ENCODE assay signal across 22 cellular contexts in the genomic region with DNA sequence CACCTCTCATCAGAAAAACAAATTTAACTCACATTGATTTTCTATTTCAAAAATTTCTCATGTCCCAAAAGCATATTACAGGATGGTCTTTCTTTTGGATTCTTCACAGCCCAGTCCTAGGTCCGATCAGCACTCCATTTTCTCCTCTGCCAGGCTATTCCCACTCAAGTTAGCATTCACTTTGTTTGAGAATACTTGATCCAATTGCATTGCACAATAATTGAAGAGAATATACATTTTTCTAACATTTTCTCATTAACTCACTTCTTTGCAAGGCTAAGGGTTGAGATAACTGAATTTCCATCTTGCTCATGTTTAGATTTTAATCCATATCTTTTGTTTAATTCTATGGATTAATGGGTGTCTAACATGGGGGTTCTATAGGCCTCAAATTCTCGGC.
DNase-seq lines count a peak whose midpoint lies in the region; ATAC-seq, FAIRE-seq and TF ChIP-seq lines count a peak whose summit lies in the region.
"Had no signal": no experiment of that assay in that cellular context is flagged by ENCODE, and none has a peak within 500 bp of the region (broad histone marks: within the 10 kb centered on the region; RNA-seq: fewer than 3 reads in every experiment).

No MANE protein-coding gene starts in this region.

- TF ChIP-seq EP300 in HepG2 (IDR thresholded peaks at IDR 0.05; ENCODE audit: low read depth in 2 of 2, low read length in 2 of 2) (no peak), HepG2 (CRISPR knock-in tag; IDR thresholded peaks at IDR 0.05; ENCODE audit: borderline replicate concordance) (no peak)

- peaks cover 4% of the 10 kb centered on the region for H3K9me3 Mint-ChIP-seq in neural crest cell
- H3K9me3 Mint-ChIP-seq: CD4-positive, alpha-beta T cell; CD8-positive, alpha-beta T cell had no signal

- no peak overlapping the region for H3K9ac ChIP-seq in HepG2 (ENCODE audit: insufficient read depth, low read depth, low read length)
- H3K9ac ChIP-seq: BLaER1 treated with 17β-estradiol and CSF1 and Interleukin-3, amounts not matched to agents 10 nM and 100 nM had no signal

- no peaks in the 10 kb centered on the region for H3K27me3 ChIP-seq in HepG2 (ENCODE audit: control insufficient read depth in 1 of 2, insufficient read depth in 2 of 2, low read length in 2 of 2)
- H3K27me3 ChIP-seq in right lobe of liver: peaks cover 0 to 4% of the 10 kb centered on the region in 2 donors
- H3K27me3 ChIP-seq: BLaER1 treated with 17β-estradiol and CSF1 and Interleukin-3, amounts not matched to agents 10 nM and 100 nM had no signal

- in situ Hi-C loops in HepG2 (cut with HindIII; ENCODE audit: extremely low pct_ligation_motif_present, low pct_unique_long_range_greater_than_20kb): no loop called here

- H3K27ac Mint-ChIP-seq in neural crest cell (ENCODE audit: unreplicated experiment): peak overlapping the region; percentile 46
- H3K27ac Mint-ChIP-seq: B cell; CD4-positive, alpha-beta T cell; CD8-positive, alpha-beta T cell had no signal

- no peak overlapping the region for H3K4me3 Mint-ChIP-seq in neural crest cell
- H3K4me3 Mint-ChIP-seq: B cell; CD4-positive, alpha-beta T cell; CD8-positive, alpha-beta T cell had no signal

- ATAC-seq in HepG2: no peak
- ATAC-seq in right lobe of liver: no peak
- ATAC-seq in HG03095 (IDR thresholded peaks at IDR 0.05; ENCODE audit: unreplicated experiment): no peak
- ATAC-seq: A549; CD8-positive, alpha-beta T cell; GM12878 had no signal

- POLR2A ChIA-PET in HepG2 (lab: Yijun Ruan, JAX): no interaction called here

- H3K9me3 ChIP-seq in HepG2 (ENCODE audit: low read length) (no peaks in the 10 kb centered on the region), right lobe of liver (no peaks in the 10 kb centered on the region)
- H3K9me3 ChIP-seq: A549, Caco-2 had no signal

- no peak overlapping the region for H3K4me2 ChIP-seq in HepG2 (ENCODE audit: low read depth, low read length)
- H3K4me2 ChIP-seq: A549; BLaER1 treated with 17β-estradiol and CSF1 and Interleukin-3, amounts not matched to agents 10 nM and 100 nM had no signal

- intact Hi-C loops in HepG2 (cut with micrococcal nuclease; ENCODE audit: unreplicated experiment) (no loop called here), right lobe of liver (cut with DNase I) (no loop called here)

- H3K27ac ChIP-seq in HepG2 (ENCODE audit: extremely low read length, insufficient read depth, low read length): no peak overlapping the region
- H3K27ac ChIP-seq in right lobe of liver: no peak overlapping the region
- H3K27ac ChIP-seq: 22Rv1; A549; BLaER1 treated with 17β-estradiol and CSF1 and Interleukin-3, amounts not matched to agents 10 nM and 100 nM; C4-2B had no signal

- TF ChIP-seq RAD21 in HepG2 (CRISPR knock-in tag; IDR thresholded peaks at IDR 0.05): no peak

- H3K4me1 Mint-ChIP-seq in neural crest cell: peaks cover 4% of the 10 kb centered on the region
- H3K4me1 Mint-ChIP-seq: B cell had no signal

- no peaks in the 10 kb centered on the region for H4K20me1 ChIP-seq in HepG2 (ENCODE audit: insufficient read depth, low read length)
- H4K20me1 ChIP-seq: BLaER1 treated with 17β-estradiol and CSF1 and Interleukin-3, amounts not matched to agents 10 nM and 100 nM had no signal

- H3K79me2 ChIP-seq in HepG2 (ENCODE audit: insufficient read depth, low read length): no peaks in the 10 kb centered on the region

- no peak overlapping the region for H3K4me3 ChIP-seq in HepG2 (replicated peaks in 1 of 3; ENCODE audit: insufficient read depth in 1 of 3, low read depth in 2 of 3, low read length in 3 of 3)
- H3K4me3 ChIP-seq in right lobe of liver: no peak overlapping the region
- H3K4me3 ChIP-seq: A549; BLaER1 treated with 17β-estradiol and CSF1 and Interleukin-3, amounts not matched to agents 10 nM and 100 nM; GM12878 had no signal

- H3K36me3 ChIP-seq in HepG2 (replicated peaks in 1 of 2; ENCODE audit: control insufficient read depth in 1 of 2, insufficient read depth in 2 of 2, low read length in 2 of 2): no peaks in the 10 kb centered on the region
- no peaks in the 10 kb centered on the region for H3K36me3 ChIP-seq in right lobe of liver
- H3K36me3 ChIP-seq: BLaER1 treated with 17β-estradiol and CSF1 and Interleukin-3, amounts not matched to agents 10 nM and 100 nM had no signal

- 0% methylated on average over 2 of the region's 2 CpGs for WGBS in HepG2 (ENCODE audit: low lambda C conversion rate)
- 62% methylated on average over 2 of the region's 2 CpGs for WGBS in right lobe of liver (ENCODE audit: insufficient coverage, low coverage, low lambda C conversion rate, missing lambda C conversion rate)

- CTCF ChIA-PET in HepG2 (lab: Yijun Ruan, JAX; ENCODE audit: low intra/inter-chr PET ratio, low total read pairs): no interaction called here

- H2AFZ ChIP-seq in HepG2 (ENCODE audit: low read length): no peak overlapping the region

- TF ChIP-seq POLR2A in HepG2 (IDR thresholded peaks at IDR 0.05; ENCODE audit: insufficient read depth in 1 of 2, low read depth in 2 of 2, low read length in 2 of 2) (no peak), right lobe of liver (IDR thresholded peaks at IDR 0.05) (no peak)

- no TSS peak for BruUV-seq in HepG2 (replicated peaks; lab: Mats Ljungman, UMichigan)

- H3K4me1 ChIP-seq in HepG2 (ENCODE audit: insufficient read depth, low read length): no peaks in the 10 kb centered on the region
- no peaks in the 10 kb centered on the region for H3K4me1 ChIP-seq in right lobe of liver
- H3K4me1 ChIP-seq: A549; BLaER1 treated with 17β-estradiol and CSF1 and Interleukin-3, amounts not matched to agents 10 nM and 100 nM; Caco-2 had no signal

- TF ChIP-seq CTCF in HepG2 (CRISPR knock-in tag; IDR thresholded peaks at IDR 0.05) (no peak), right lobe of liver (IDR thresholded peaks at IDR 0.05) (no peak), neural crest cell (conservative IDR thresholded peaks at IDR 0.05) (no peak)

- FAIRE-seq in HepG2 (lab: Jason Lieb, UNC): no peak
- FAIRE-seq: A549, D721Med, G401.6, GM12878, GM12892, GM18507 had no signal

- DNase-seq in HepG2 (ENCODE audit: low spot score): no peak
- no peak for DNase-seq in right lobe of liver
- DNase-seq in neural crest cell (ENCODE audit: low read depth, low spot score): no peak
- no peak for DNase-seq in GM03348 (ENCODE audit: low spot score)
- DNase-seq: AML-193; Caco-2; Calu3; CD4-positive, alpha-beta T cell; CD8-positive, alpha-beta T cell; DMS79 treated with DMSO at 0.1 percent for 48 hours; GF-D8 had no signal

- H3K27me3 Mint-ChIP-seq in neural crest cell (ENCODE audit: low read depth): no peaks in the 10 kb centered on the region
- H3K27me3 Mint-ChIP-seq: B cell; CD4-positive, alpha-beta T cell had no signal

- H3K36me3 Mint-ChIP-seq in neural crest cell (ENCODE audit: low read depth): peaks cover 4% of the 10 kb centered on the region
- H3K36me3 Mint-ChIP-seq: CD8-positive, alpha-beta T cell had no signal

TF ChIP-seq in HepG2, 621 proteins besides CTCF, POLR2A, EP300 and RAD21:
- TF ChIP-seq, protein P1, sequence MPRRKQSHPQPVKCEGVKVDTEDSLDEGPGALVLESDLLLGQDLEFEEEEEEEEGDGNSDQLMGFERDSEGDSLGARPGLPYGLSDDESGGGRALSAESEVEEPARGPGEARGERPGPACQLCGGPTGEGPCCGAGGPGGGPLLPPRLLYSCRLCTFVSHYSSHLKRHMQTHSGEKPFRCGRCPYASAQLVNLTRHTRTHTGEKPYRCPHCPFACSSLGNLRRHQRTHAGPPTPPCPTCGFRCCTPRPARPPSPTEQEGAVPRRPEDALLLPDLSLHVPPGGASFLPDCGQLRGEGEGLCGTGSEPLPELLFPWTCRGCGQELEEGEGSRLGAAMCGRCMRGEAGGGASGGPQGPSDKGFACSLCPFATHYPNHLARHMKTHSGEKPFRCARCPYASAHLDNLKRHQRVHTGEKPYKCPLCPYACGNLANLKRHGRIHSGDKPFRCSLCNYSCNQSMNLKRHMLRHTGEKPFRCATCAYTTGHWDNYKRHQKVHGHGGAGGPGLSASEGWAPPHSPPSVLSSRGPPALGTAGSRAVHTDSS (CRISPR knock-in tag; conservative IDR thresholded peaks at IDR 0.05): no peak
- no peak for TF ChIP-seq ZNF839 (CRISPR knock-in tag; IDR thresholded peaks at IDR 0.05; ENCODE audit: borderline replicate concordance)
- peak; percentile 51 for TF ChIP-seq CEBPB (IDR thresholded peaks at IDR 0.05; ENCODE audit: borderline replicate concordance, low read depth, low read length)
TF ChIP-seq in HepG2: peak in this region for 1.
